In genomic region chr7:16657656-16658279, GRCh38 we compare ENCODE assay signal across 10 cellular contexts. TPM values are rescaled to one million over a fixed set of nuclear protein-coding genes. Genes with fewer than 3 reads are reported as not detected.
DNase-seq lines count a peak whose midpoint lies in the region; ATAC-seq and TF ChIP-seq lines count a peak whose summit lies in the region.
"Had no signal": no experiment of that assay in that cellular context is flagged by ENCODE, and none has a peak within 500 bp of the region (broad histone marks: within the 10 kb centered on the region; RNA-seq: fewer than 3 reads in every experiment).

No MANE protein-coding gene starts in this region.

- in situ Hi-C loops in GM13976 (cut with MboI; ENCODE audit: low sequenced_read_pairs, unreplicated experiment) = no loop called here

- BruUV-seq in PC-9 (replicated peaks; lab: Mats Ljungman, UMichigan) = no TSS peak

- H3K9me2 ChIP-seq in PC-9 (ENCODE audit: insufficient read depth) = no peaks in the 10 kb centered on the region

- H3K27ac ChIP-seq in PC-9 (peak overlapping the region; percentile 47), psoas muscle (peak overlapping the region; percentile 56)

- DNase-seq in H4 (ENCODE audit: low spot score) (peak; percentile 91), PC-9 (peak; percentile 79 to 83), foreskin fibroblast (peak; percentile 92 to 96), psoas muscle (peak; percentile 30 to 59), sciatic nerve (ENCODE audit: low spot score) (no peak), GM13976 (ENCODE audit: low spot score) (no peak)
- DNase-seq: activated naive CD8-positive, alpha-beta T cell treated with anti-CD3 and anti-CD28 coated beads, Interleukin-2, amount 10 ng/mL, durations not matched to agents 7 days and 5 days; stimulated activated CD8-positive, alpha-beta memory T cell treated with anti-CD3 and anti-CD28 coated beads, Interleukin-4, amount 100 ng/mL, for 48 hours had no signal

- intact Hi-C loops in PC-9 (cut with micrococcal nuclease; ENCODE audit: unreplicated experiment) (loop anchor here (1.0 kb wide), 1 partner anchor 7 kb away; no protein-coding TSS in a partner anchor), psoas muscle (cut with DNase I) (no loop called here), sciatic nerve (cut with DNase I) (no loop called here)

- no peak overlapping the region for H2AFZ ChIP-seq in PC-9

- H3K27me3 ChIP-seq in PC-9 (ENCODE audit: insufficient read depth, low read depth) (no peaks in the 10 kb centered on the region), psoas muscle (ENCODE audit: insufficient read depth in 3 of 3, low read length in 2 of 3) (no peaks in the 10 kb centered on the region)

- H4K20me1 ChIP-seq in PC-9 (ENCODE audit: insufficient read depth) = peaks cover 8% of the 10 kb centered on the region

- H3K79me2 ChIP-seq in PC-9 (ENCODE audit: low read depth) = peaks cover 98% of the 10 kb centered on the region

- H3K4me1 ChIP-seq in PC-9 (replicated peaks; ENCODE audit: insufficient read depth) = peaks cover 58% of the 10 kb centered on the region
- H3K4me1 ChIP-seq in psoas muscle = peaks cover 64% of the 10 kb centered on the region

- WGBS in psoas muscle, 3 donors = 38 to 60% (median 41%) methylated on average over 4 of the region's 4 CpGs

- peak in 3 of 4 donors; percentile 63 to 71 (median 68) for ATAC-seq in psoas muscle
- no peak for ATAC-seq in HG03378 (IDR thresholded peaks at IDR 0.05; ENCODE audit: unreplicated experiment)
- ATAC-seq in GM21528 (IDR thresholded peaks at IDR 0.05; ENCODE audit: low FRiP score, unreplicated experiment) = no peak
- no peak for ATAC-seq in sciatic nerve

- POLR2A ChIA-PET in PC-9 (lab: Charles Lee; ENCODE audit: unreplicated experiment) = interaction anchor here (1.2 kb wide), 1 partner anchor 10 kb away, joined by 12 read pairs; no protein-coding TSS in a partner anchor

- CTCF ChIA-PET in PC-9 (lab: Charles Lee) = no interaction called here

- no peak overlapping the region for H3K4me3 ChIP-seq in PC-9
- peak overlapping the region in 1 of 2 donors; percentile 2 for H3K4me3 ChIP-seq in foreskin fibroblast (ENCODE audit: low read depth in 1 of 2, low read length in 2 of 2)
- no peak overlapping the region for H3K4me3 ChIP-seq in psoas muscle

- H3F3A ChIP-seq in PC-9 (ENCODE audit: insufficient read depth, low read depth) = peaks cover 31% of the 10 kb centered on the region

- peaks cover 46% of the 10 kb centered on the region for H3K36me3 ChIP-seq in PC-9 (ENCODE audit: low read depth)
- no peaks in the 10 kb centered on the region for H3K36me3 ChIP-seq in psoas muscle (ENCODE audit: insufficient read depth in 1 of 2, low read depth in 1 of 2)

- H3K4me2 ChIP-seq in PC-9 = peak overlapping the region; percentile 61

- TF ChIP-seq CTCF in PC-9 (conservative IDR thresholded peaks at IDR 0.05) (no peak), foreskin fibroblast (IDR thresholded peaks at IDR 0.05; ENCODE audit: low read depth, low read length) (peak; percentile 35), psoas muscle (IDR thresholded peaks at IDR 0.05) (peak; percentile 17), GM13976 (IDR thresholded peaks at IDR 0.05; ENCODE audit: borderline replicate concordance, control extremely low read depth, extremely low read depth, insufficient read depth, missing control alignments) (no peak)

- H3K9me3 ChIP-seq in PC-9 (ENCODE audit: insufficient read depth, low read depth) = no peaks in the 10 kb centered on the region
- H3K9me3 ChIP-seq in psoas muscle = no peaks in the 10 kb centered on the region

RNA-seq across cellular contexts. Expression of gene BZW2, which starts 11.8 kb away (rescaled TPM):
- 265 and 341 TPM in 2 replicates for total RNA-seq in H4 (2014; rRNA removed; shearing (Covaris generic))
- total RNA-seq in PC-9 (2021) (93.7 and 102 TPM in 2 replicates), psoas muscle (100 to 1,000 TPM; 133 to 163 (median 155) TPM), sciatic nerve (30.8 TPM)
- 100 to 1,000 TPM in 2 of 3 donors, 10 to 100 TPM in 1; 83.7 to 133 (median 101) TPM for polyA plus RNA-seq in psoas muscle

RNA-seq across cellular contexts. Expression of gene ANKMY2, which starts 12.2 kb away (rescaled TPM):
- total RNA-seq in H4 (2014; rRNA removed; shearing (Covaris generic)) = 46.8 and 56.6 TPM in 2 replicates
- 22.9 and 30.7 TPM in 2 replicates for total RNA-seq in PC-9 (2021)
- total RNA-seq in psoas muscle = 10 to 100 TPM in 3 of 4 donors, 1 to 10 TPM in 1; 7.7 to 16.2 (median 11.3) TPM
- polyA plus RNA-seq in psoas muscle = 1 to 10 TPM; 4.5 to 9.9 (median 5.9) TPM
- total RNA-seq in sciatic nerve = 29.5 TPM

Comparison
In these comparisons a context has a peak if more than half of its experiments do, and no peak if none do; other contexts are left out.
1. DNase-seq: peak in H4 (single experiment), PC-9 (2 of 2), foreskin fibroblast (2 of 2) and psoas muscle (2 of 2); none in sciatic nerve (single experiment) and GM13976 (single experiment).
2. CTCF ChIP-seq: peak in foreskin fibroblast (single experiment) and psoas muscle (single experiment); none in PC-9 (single experiment) and GM13976 (single experiment).
3. ATAC-seq: peak in psoas muscle (3 of 4); none in HG03378 (single experiment), GM21528 (single experiment) and sciatic nerve (single experiment).